ENCODE assay signal across 19 cellular contexts in the genomic region with DNA sequence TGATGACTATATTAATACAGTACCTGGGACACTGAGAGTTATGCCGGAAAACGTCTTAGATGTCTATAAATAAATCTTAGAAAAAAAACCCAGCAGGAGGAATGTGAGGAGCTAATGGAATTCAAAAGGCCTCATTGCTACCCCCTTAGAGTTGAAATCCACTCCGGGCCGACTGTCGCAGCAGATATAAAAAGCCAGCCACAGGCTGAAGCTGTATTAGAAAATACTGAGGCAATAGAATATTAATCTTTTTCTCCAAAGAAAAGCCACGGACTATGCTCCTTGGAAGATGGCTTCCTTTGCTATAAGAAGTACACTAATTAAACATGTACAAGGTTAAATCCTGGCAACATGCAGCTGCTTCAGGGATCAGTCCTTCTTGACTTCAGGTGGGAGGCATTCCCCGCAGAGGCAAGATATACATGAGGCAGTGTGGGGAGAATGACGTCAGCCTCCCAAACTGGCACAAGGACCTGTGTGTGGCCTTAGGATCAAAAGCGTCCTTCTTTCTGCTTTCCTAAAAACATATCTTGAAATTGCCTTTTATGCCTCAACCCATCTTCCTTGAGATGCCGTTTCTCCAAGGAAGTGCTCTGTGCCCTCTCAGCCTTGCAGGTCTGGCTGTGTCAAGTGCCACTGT.
A peak's percentile ranks its signal among the peaks of the same experiment; 100 is the strongest.
DNase-seq lines count a peak whose midpoint lies in the region; ATAC-seq, FAIRE-seq and TF ChIP-seq lines count a peak whose summit lies in the region.
"Had no signal": no experiment of that assay in that cellular context is flagged by ENCODE, and none has a peak within 500 bp of the region (broad histone marks: within the 10 kb centered on the region; RNA-seq: fewer than 3 reads in every experiment).

No MANE protein-coding gene starts in this region.

- H3K36me3 ChIP-seq in kidney (ENCODE audit: control insufficient read depth in 1 of 2, insufficient read depth in 2 of 2, low read length in 2 of 2) (peaks cover 15 to 16% of the 10 kb centered on the region in 2 donors), trophoblast cell (ENCODE audit: control insufficient read depth in 1 of 2, insufficient read depth in 2 of 2, low read length in 2 of 2) (peaks cover 9 to 35% of the 10 kb centered on the region in 2 experiments)

- no peak for TF ChIP-seq CTCF in AG04450 (IDR thresholded peaks at IDR 0.05; ENCODE audit: low read depth, low read length)
- TF ChIP-seq CTCF in chondrocyte (IDR thresholded peaks at IDR 0.05) = no peak
- no peak for TF ChIP-seq CTCF in kidney (IDR thresholded peaks at IDR 0.05; ENCODE audit: borderline replicate concordance, extremely low read depth, insufficient read depth)

- peak overlapping the region; percentile 97 for H3K27ac Mint-ChIP-seq in chondrocyte (ENCODE audit: unreplicated experiment)
- H3K27ac Mint-ChIP-seq in activated T-cell treated with anti-CD3 and anti-CD28 coated beads, Interleukin-2, amount 50 U/mL, for 72 hours = no peak overlapping the region

- DNase-seq in AG04450 (ENCODE audit: low read depth, low spot score) (no peak), chondrocyte (ENCODE audit: low spot score) (no peak), kidney (no peak), trophoblast cell (no peak), NCI-H524 (lab: John Stamatoyannopoulos, UW) (no peak), DMS153 treated with DMSO at 0.1 percent for 48 hours (lab: John Stamatoyannopoulos, UW; ENCODE audit: unreplicated experiment) (no peak)
- no peak for DNase-seq in activated T-cell treated with anti-CD3 and anti-CD28 coated beads, Interleukin-2, amount 50 U/mL, for 72 hours
- DNase-seq: activated CD4-positive, alpha-beta T cell treated with anti-CD3 and anti-CD28 coated beads, Interleukin-2, amount 50 U/mL, for 4 hours; activated effector memory CD4-positive, alpha-beta T cell treated with Interleukin-2 at 50 U/mL for 16 hours; Caco-2; foreskin fibroblast; left colon; OCI-M1; T-helper 1 cell; testis had no signal

- peak overlapping the region; percentile 31 for H3K18ac ChIP-seq in trophoblast cell (ENCODE audit: low read length)

- no peak overlapping the region for H3K23ac ChIP-seq in trophoblast cell (ENCODE audit: low read length)

- no peaks in the 10 kb centered on the region for H3K27me3 Mint-ChIP-seq in chondrocyte (ENCODE audit: low read depth)
- H3K27me3 Mint-ChIP-seq in activated T-cell treated with anti-CD3 and anti-CD28 coated beads, Interleukin-2, amount 50 U/mL, for 72 hours (ENCODE audit: low read depth) = no peaks in the 10 kb centered on the region

- H2BK5ac ChIP-seq in trophoblast cell (ENCODE audit: low read depth, low read length, poor library complexity) = peak overlapping the region; percentile 15

- peaks cover 27% of the 10 kb centered on the region for H3K36me3 Mint-ChIP-seq in chondrocyte (ENCODE audit: low read depth)
- H3K36me3 Mint-ChIP-seq in activated T-cell treated with anti-CD3 and anti-CD28 coated beads, Interleukin-2, amount 50 U/mL, for 72 hours (ENCODE audit: insufficient read depth in 2 of 2) = no peaks in the 10 kb centered on the region

- H3K4me2 ChIP-seq in trophoblast cell (ENCODE audit: low read length) = no peak overlapping the region

- H2BK12ac ChIP-seq in trophoblast cell (ENCODE audit: low read length) = peak overlapping the region; percentile 98

- intact Hi-C loops in kidney (cut with DNase I) = no loop called here

- no peak for ATAC-seq in activated T-cell treated with anti-CD3 and anti-CD28 coated beads, Interleukin-2, amount 50 U/mL, for 72 hours (replicated peaks in 1 of 2)
- ATAC-seq in GM18498 (IDR thresholded peaks at IDR 0.05; ENCODE audit: unreplicated experiment) = no peak
- ATAC-seq: left colon had no signal

- peak overlapping the region; percentile 81 for H4K91ac ChIP-seq in trophoblast cell (ENCODE audit: low read depth, low read length)

- no peaks in the 10 kb centered on the region for H3K9me3 ChIP-seq in AG04450 (ENCODE audit: control insufficient read depth, insufficient read depth, low read length)
- no peaks in the 10 kb centered on the region for H3K9me3 ChIP-seq in kidney (ENCODE audit: control insufficient read depth in 1 of 2, low read length in 2 of 2)
- H3K9me3 ChIP-seq in trophoblast cell (ENCODE audit: insufficient read depth, low read depth, low read length) = no peaks in the 10 kb centered on the region
- H3K9me3 ChIP-seq: Caco-2, testis had no signal

- peak overlapping the region; percentile 5 for H4K12ac ChIP-seq in trophoblast cell (ENCODE audit: low read depth, low read length)

- H2AFZ ChIP-seq in trophoblast cell (ENCODE audit: insufficient read depth, low read length, poor library complexity) = peak overlapping the region; percentile 25

- peak overlapping the region; percentile 79 for H2AK5ac ChIP-seq in trophoblast cell (ENCODE audit: low read length)

- peaks cover 7% of the 10 kb centered on the region for H3K79me2 ChIP-seq in trophoblast cell (ENCODE audit: control insufficient read depth, insufficient read depth, low read length, poor library complexity)

- H3K9me3 Mint-ChIP-seq in chondrocyte (ENCODE audit: low read depth) = no peaks in the 10 kb centered on the region
- H3K9me3 Mint-ChIP-seq in activated T-cell treated with anti-CD3 and anti-CD28 coated beads, Interleukin-2, amount 50 U/mL, for 72 hours = no peaks in the 10 kb centered on the region

- H3K27ac ChIP-seq in AG04450 (ENCODE audit: low read depth, low read length) = peak overlapping the region; percentile 58
- H3K27ac ChIP-seq in kidney (ENCODE audit: low read depth in 2 of 2, low read length in 2 of 2) = peak overlapping the region; percentile 12 to 75
- H3K27ac ChIP-seq in trophoblast cell (ENCODE audit: low read depth, low read length) = peak overlapping the region; percentile 75
- H3K27ac ChIP-seq: HL-60, testis had no signal

- H3K9ac ChIP-seq in kidney (ENCODE audit: low read length in 2 of 2) = no peak overlapping the region
- H3K9ac ChIP-seq in trophoblast cell (ENCODE audit: low read length) = no peak overlapping the region

- peak overlapping the region; percentile 79 for H3K14ac ChIP-seq in trophoblast cell (ENCODE audit: low read length)

- H3K4me1 Mint-ChIP-seq in chondrocyte (ENCODE audit: low read depth) = peaks cover 39% of the 10 kb centered on the region
- no peaks in the 10 kb centered on the region for H3K4me1 Mint-ChIP-seq in activated T-cell treated with anti-CD3 and anti-CD28 coated beads, Interleukin-2, amount 50 U/mL, for 72 hours (ENCODE audit: low read depth)

- H3K4ac ChIP-seq in trophoblast cell (ENCODE audit: low read depth, low read length) = peak overlapping the region; percentile 88

- CTCF ChIA-PET in AG04450 (lab: Charles Lee) = interaction anchor here (0.6 to 3.1 kb wide), 8 partner anchors 22 to 301 kb away, joined by 3 to 19 read pairs (median 6); no protein-coding TSS in a partner anchor

- no CpG with 5 or more reads among the region's 10 CpGs for WGBS in trophoblast cell (ENCODE audit: extremely low coverage, insufficient coverage, insufficient read length)

- no peak for FAIRE-seq in kidney (lab: Jason Lieb, UNC)
- FAIRE-seq: A204.1, colon had no signal

- H3K79me1 ChIP-seq in trophoblast cell (ENCODE audit: low read length) = peaks cover 22% of the 10 kb centered on the region

- H2BK120ac ChIP-seq in trophoblast cell (ENCODE audit: insufficient read depth, low read length, poor library complexity) = peak overlapping the region; percentile 85

- POLR2A ChIA-PET in AG04450 (lab: Yijun Ruan, JAX) = interaction anchor here (1.0 to 2.7 kb wide), 5 partner anchors 24 to 189 kb away, joined by 3 to 14 read pairs (median 6); partner anchors contain the start of gene WLS

- H4K8ac ChIP-seq in trophoblast cell (ENCODE audit: low read depth, low read length) = peak overlapping the region; percentile 61

- H3K4me1 ChIP-seq in kidney (ENCODE audit: control insufficient read depth in 1 of 2, insufficient read depth in 1 of 2, low read depth in 1 of 2, low read length in 2 of 2) = peaks cover 9 to 19% of the 10 kb centered on the region in 2 donors
- peaks cover 26 to 29% of the 10 kb centered on the region in 2 experiments for H3K4me1 ChIP-seq in trophoblast cell (ENCODE audit: control insufficient read depth in 1 of 2, insufficient read depth in 2 of 2, low read length in 2 of 2)

- H3K27me3 ChIP-seq in AG04450 (ENCODE audit: control insufficient read depth, insufficient read depth, low read length) (no peaks in the 10 kb centered on the region), trophoblast cell (ENCODE audit: insufficient read depth, low read length) (no peaks in the 10 kb centered on the region)
- H3K27me3 ChIP-seq: testis had no signal

- no peak overlapping the region for H3K4me3 ChIP-seq in AG04450 (ENCODE audit: low read depth, low read length)
- no peak overlapping the region for H3K4me3 ChIP-seq in kidney (ENCODE audit: low read length in 2 of 2)
- no peak overlapping the region for H3K4me3 ChIP-seq in trophoblast cell (ENCODE audit: low read depth, low read length)
- H3K4me3 ChIP-seq: testis had no signal

- peak overlapping the region; percentile 48 for H3K4me3 Mint-ChIP-seq in chondrocyte (ENCODE audit: unreplicated experiment)
- H3K4me3 Mint-ChIP-seq in activated T-cell treated with anti-CD3 and anti-CD28 coated beads, Interleukin-2, amount 50 U/mL, for 72 hours = no peak overlapping the region
